ENCODE assay signal across 8 cellular contexts in the genomic region with DNA sequence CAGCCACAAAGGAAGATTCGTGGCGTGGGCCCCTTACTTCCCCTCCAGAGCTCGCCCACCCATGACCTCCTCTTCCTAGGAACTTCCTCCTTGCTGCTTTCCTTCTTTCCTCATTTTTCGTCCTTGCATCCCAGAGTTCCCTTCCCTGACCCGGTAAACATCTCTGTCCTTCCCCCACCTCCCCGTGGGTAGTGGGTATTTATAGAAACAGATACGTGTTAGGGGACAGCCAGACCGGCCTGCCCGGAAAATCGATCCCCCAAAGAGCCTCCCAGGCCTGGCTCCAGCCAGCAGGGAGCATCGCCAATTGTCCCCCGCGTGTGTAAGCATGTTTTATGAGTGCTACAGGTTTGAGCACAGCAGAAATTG. TPM values are rescaled to one million over a fixed set of nuclear protein-coding genes. Genes with fewer than 3 reads are reported as not detected.
DNase-seq lines count a peak whose midpoint lies in the region; ATAC-seq, FAIRE-seq and TF ChIP-seq lines count a peak whose summit lies in the region.

No MANE protein-coding gene starts in this region.

- dilution Hi-C loops in endothelial cell of umbilical vein (cut with MboI; ENCODE audit: extremely low pct_ligation_motif_present, low sequenced_read_pairs): no loop called here

- intact Hi-C loops in endothelial cell of umbilical vein (cut with micrococcal nuclease): loop anchor here (5.0 kb wide), 1 partner anchor 292 kb away; no protein-coding TSS in a partner anchor

- H4K20me1 ChIP-seq in endothelial cell of umbilical vein (replicated peaks; ENCODE audit: control insufficient read depth, extremely low read depth, insufficient read depth, low read length): peaks cover 4% of the 10 kb centered on the region

- peak overlapping the region; percentile 60 for H3K4me2 ChIP-seq in endothelial cell of umbilical vein (ENCODE audit: insufficient read depth, low read length)

- H2AFZ ChIP-seq in endothelial cell of umbilical vein (ENCODE audit: low read depth, low read length): peak overlapping the region; percentile 45

- TF ChIP-seq POLR2A in endothelial cell of umbilical vein (IDR thresholded peaks at IDR 0.05; ENCODE audit: low read depth, low read length): no peak

- BruUV-seq in endothelial cell of umbilical vein (replicated peaks; lab: Mats Ljungman, UMichigan): TSS peak; percentile 15

- peaks cover 17% of the 10 kb centered on the region; the same call in 1 of the 2 replicates for H3K36me3 ChIP-seq in SK-N-MC (ENCODE audit: insufficient read depth, low read length)
- H3K36me3 ChIP-seq in endothelial cell of umbilical vein (ENCODE audit: control insufficient read depth in 2 of 2, extremely low read depth in 1 of 2, insufficient read depth in 2 of 2, low read length in 2 of 2): no peaks in the 10 kb centered on the region
- H3K36me3 ChIP-seq in muscle layer of duodenum (ENCODE audit: control insufficient read depth in 1 of 2, insufficient read depth in 2 of 2, low read length in 2 of 2): peaks cover 3 to 8% of the 10 kb centered on the region in 2 donors

- H3K27me3 ChIP-seq in endothelial cell of umbilical vein (ENCODE audit: control insufficient read depth in 2 of 2, insufficient read depth in 2 of 2, low read length in 2 of 2) (no peaks in the 10 kb centered on the region), muscle layer of duodenum (ENCODE audit: low read depth, low read length) (no peaks in the 10 kb centered on the region)

- H3K9me3 ChIP-seq in SK-N-MC (ENCODE audit: low read depth, low read length) (no peaks in the 10 kb centered on the region), endothelial cell of umbilical vein (replicated peaks; ENCODE audit: control insufficient read depth, insufficient read depth, low read length) (no peaks in the 10 kb centered on the region), muscle layer of duodenum (ENCODE audit: control insufficient read depth in 1 of 2, low read length in 2 of 2) (no peaks in the 10 kb centered on the region)

- TF ChIP-seq CTCF in endothelial cell of umbilical vein (IDR thresholded peaks at IDR 0.05; ENCODE audit: extremely low read depth in 1 of 2, insufficient read depth in 1 of 2, low read depth in 1 of 2, low read length in 2 of 2): no peak

- H3K4me1 ChIP-seq in endothelial cell of umbilical vein (ENCODE audit: control insufficient read depth, extremely low read depth, insufficient read depth, low read length) (peaks cover 11% of the 10 kb centered on the region), muscle layer of duodenum (ENCODE audit: control insufficient read depth in 1 of 2, insufficient read depth in 2 of 2, low read length in 2 of 2) (peaks cover 6 to 31% of the 10 kb centered on the region in 2 donors)

- ATAC-seq in GM21717 (IDR thresholded peaks at IDR 0.05; ENCODE audit: unreplicated experiment): no peak

- H3K9ac ChIP-seq in SK-N-MC (ENCODE audit: insufficient read length): peak overlapping the region; percentile 91
- H3K9ac ChIP-seq in endothelial cell of umbilical vein (replicated peaks; ENCODE audit: extremely low read depth, insufficient read depth, low read length): peak overlapping the region; percentile 82

- H3K9me1 ChIP-seq in endothelial cell of umbilical vein (replicated peaks; ENCODE audit: control insufficient read depth, extremely low read depth, insufficient read depth, low read length): no peaks in the 10 kb centered on the region

- H3K4me3 ChIP-seq in SK-N-MC: peak overlapping the region; percentile 94
- H3K4me3 ChIP-seq in endothelial cell of umbilical vein (replicated peaks in 1 of 3; ENCODE audit: insufficient read depth in 1 of 3, low read depth in 1 of 3, low read length in 3 of 3): peak overlapping the region; percentile 48 to 90 (median 82)
- H3K4me3 ChIP-seq in muscle layer of duodenum (ENCODE audit: low read depth in 1 of 2, low read length in 2 of 2): peak overlapping the region; percentile 72 to 89

- peak; percentile 2 for DNase-seq in NOMO-1 treated with dmso at 0.1 percent for 144 hours (lab: John Stamatoyannopoulos, UW; ENCODE audit: unreplicated experiment)
- DNase-seq in NOMO-1 (lab: John Stamatoyannopoulos, UW; ENCODE audit: unreplicated experiment in 2 of 2): no peak
- DNase-seq in SK-N-MC (ENCODE audit: low read depth, low spot score): no peak
- peak; percentile 21 for DNase-seq in endothelial cell of umbilical vein (ENCODE audit: low read depth, low spot score)
- DNase-seq in midbrain (lab: John Stamatoyannopoulos, UW): no peak
- DNase-seq in SHP77 treated with DMSO at 0.1 percent for 48 hours (lab: John Stamatoyannopoulos, UW): no peak

- POLR2A ChIA-PET in endothelial cell of umbilical vein (lab: Charles Lee): no interaction called here

- CTCF ChIA-PET in endothelial cell of umbilical vein (lab: Charles Lee): no interaction called here

- FAIRE-seq in endothelial cell of umbilical vein (lab: Jason Lieb, UNC): no peak

- peaks cover 37% of the 10 kb centered on the region for H3K79me2 ChIP-seq in endothelial cell of umbilical vein (ENCODE audit: control insufficient read depth, insufficient read depth, low read length)

- H3K27ac ChIP-seq in SK-N-MC (no peak overlapping the region), endothelial cell of umbilical vein (ENCODE audit: insufficient read depth, low read depth, low read length) (no peak overlapping the region), muscle layer of duodenum (ENCODE audit: low read length) (peak overlapping the region; percentile 80)

TF ChIP-seq in endothelial cell of umbilical vein, 7 proteins besides CTCF, POLR2A, EP300 and RAD21:
- TF ChIP-seq, protein P1, sequence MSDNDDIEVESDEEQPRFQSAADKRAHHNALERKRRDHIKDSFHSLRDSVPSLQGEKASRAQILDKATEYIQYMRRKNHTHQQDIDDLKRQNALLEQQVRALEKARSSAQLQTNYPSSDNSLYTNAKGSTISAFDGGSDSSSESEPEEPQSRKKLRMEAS (IDR thresholded peaks at IDR 0.05; ENCODE audit: insufficient read depth, insufficient read length): no peak
- no peak for TF ChIP-seq GATA2 (IDR thresholded peaks at IDR 0.05; ENCODE audit: insufficient read depth, insufficient read length, low read depth, low read length)
- TF ChIP-seq FOS (IDR thresholded peaks at IDR 0.05; ENCODE audit: borderline replicate concordance, insufficient read depth, low read length): no peak
- no peak for TF ChIP-seq JUN (IDR thresholded peaks at IDR 0.05; ENCODE audit: borderline replicate concordance, insufficient read depth, insufficient read length, low read depth)
- TF ChIP-seq POLR2AphosphoS5 (IDR thresholded peaks at IDR 0.05; ENCODE audit: insufficient read depth, low read depth, low read length): no peak
- no peak for TF ChIP-seq MYC (IDR thresholded peaks at IDR 0.05; ENCODE audit: low read depth, low read length)
- no peak for TF ChIP-seq EZH2 (IDR thresholded peaks at IDR 0.05; ENCODE audit: borderline replicate concordance, low read depth, low read length, severe bottlenecking)

RNA-seq across cellular contexts. Expression of a gene that starts 1.6 kb away (rescaled TPM):
- total RNA-seq in endothelial cell of umbilical vein: 11.0 and 13.7 TPM in 2 replicates
- 4.5 and 7.3 TPM in 2 replicates for polyA plus RNA-seq in endothelial cell of umbilical vein
- 5.5 and 6.2 TPM in 2 replicates for polyA plus RNA-seq in endothelial cell of umbilical vein (2011; cell fraction: cytosol; rRNA removed)
- 4.9 and 6.1 TPM in 2 replicates for polyA plus RNA-seq in endothelial cell of umbilical vein (2011; cell fraction: nucleus; rRNA removed)
- polyA plus RNA-seq in endothelial cell of umbilical vein (2012): 6.6 and 7.2 TPM in 2 replicates
- polyA minus RNA-seq in endothelial cell of umbilical vein: 12.6 and 16.9 TPM in 2 replicates
- 11.0 TPM for polyA minus RNA-seq in endothelial cell of umbilical vein (2011; cell fraction: cytosol; rRNA and poly(A)+ RNA removed)
- polyA minus RNA-seq in endothelial cell of umbilical vein (2011; cell fraction: nucleus; rRNA and poly(A)+ RNA removed): 6.1 and 10.8 TPM in 2 replicates

Comparison
In these comparisons a context has a peak if more than half of its experiments do, and no peak if none do; other contexts are left out.
1. DNase-seq: peak in NOMO-1 treated with dmso at 0.1 percent for 144 hours (single experiment) and endothelial cell of umbilical vein (single experiment); none in NOMO-1 (0 of 2), SK-N-MC (single experiment), midbrain (single experiment) and SHP77 treated with DMSO at 0.1 percent for 48 hours (single experiment).
2. Peak in every context shown above with its lines, with median percentiles within 50 percentile points of each other: H3K4me3 ChIP-seq.